Comparison of ENCODE assay signal across 10 cellular contexts in the genomic region with DNA sequence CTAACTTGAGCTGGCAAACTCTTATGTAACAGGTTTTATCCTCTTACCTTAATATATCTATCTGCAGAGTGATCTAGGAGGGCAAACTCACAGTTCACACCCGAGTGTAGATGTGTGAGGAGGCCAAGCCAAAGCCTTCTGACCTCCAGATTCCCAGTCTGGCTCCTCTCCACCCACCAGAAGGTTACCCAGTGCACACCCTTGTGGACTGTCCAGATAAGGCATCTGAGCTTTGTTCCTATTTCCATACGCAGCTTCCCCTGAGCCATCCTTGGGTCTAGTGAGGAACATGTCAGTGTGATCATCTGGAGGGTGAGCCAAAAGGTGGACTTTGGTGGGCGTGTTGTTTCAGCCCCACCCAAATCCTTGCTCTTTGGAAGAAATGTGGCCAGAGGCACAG.
A peak's percentile ranks its signal among the peaks of the same experiment; 100 is the strongest.
DNase-seq lines count a peak whose midpoint lies in the region; ATAC-seq, FAIRE-seq and TF ChIP-seq lines count a peak whose summit lies in the region.
"Had no signal": no experiment of that assay in that cellular context is flagged by ENCODE, and none has a peak within 500 bp of the region (broad histone marks: within the 10 kb centered on the region; RNA-seq: fewer than 3 reads in every experiment).

No MANE protein-coding gene starts in this region.

- no peak overlapping the region for H3K27ac Mint-ChIP-seq in T-helper 2 cell treated with Interferon-gamma antibody and Interleukin-4, amounts not matched to agents 5 μg/mL and 100 μg/mL, for 36 hours
- H3K27ac Mint-ChIP-seq: CD4-positive, CD25-positive, alpha-beta regulatory T cell had no signal

- no peaks in the 10 kb centered on the region for H3K9me3 ChIP-seq in tibial nerve

- H3K4me3 ChIP-seq in tibial nerve, result peak overlapping the region in 1 of 4 donors; percentile 14

- TF ChIP-seq POLR2A in tibial nerve (IDR thresholded peaks at IDR 0.05) (no peak), GM12891 (IDR thresholded peaks at IDR 0.05; ENCODE audit: low read depth, low read length) (no peak)

- no peak for ATAC-seq in GM19455 (IDR thresholded peaks at IDR 0.05; ENCODE audit: unreplicated experiment)

- H3K27ac ChIP-seq in tibial nerve, result peak overlapping the region in 1 of 4 donors; percentile 39

- 56 to 67% methylated on average over 3 of the region's 3 CpGs for WGBS in tibial nerve, 2 donors

- no peak overlapping the region for H3K4me3 Mint-ChIP-seq in T-helper 2 cell treated with Interferon-gamma antibody and Interleukin-4, amounts not matched to agents 5 μg/mL and 100 μg/mL, for 36 hours
- H3K4me3 Mint-ChIP-seq: CD4-positive, CD25-positive, alpha-beta regulatory T cell had no signal

- no peaks in the 10 kb centered on the region for H3K36me3 ChIP-seq in tibial nerve

- no peak for FAIRE-seq in GM12891 (lab: Jason Lieb, UNC)

- peak; percentile 45 for DNase-seq in NCI-H748 (lab: John Stamatoyannopoulos, UW; ENCODE audit: unreplicated experiment)
- DNase-seq in NCI-H748 treated with DMSO at 0.1 percent for 48 hours (lab: John Stamatoyannopoulos, UW), result no peak
- DNase-seq in SHP77 (lab: John Stamatoyannopoulos, UW), result peak; percentile 44 to 47
- peak; percentile 2 for DNase-seq in glomerular visceral epithelial cell (ENCODE audit: extremely low spot score)
- peak; percentile 20 to 38 for DNase-seq in tibial nerve (ENCODE audit: low spot score in 2 of 2)
- DNase-seq in T-helper 2 cell treated with Interferon-gamma antibody and Interleukin-4, amounts not matched to agents 5 μg/mL and 100 μg/mL, for 36 hours (ENCODE audit: low spot score), result no peak
- no peak for DNase-seq in GM12891 (ENCODE audit: insufficient read length, low spot score)
- DNase-seq: activated naive CD4-positive, alpha-beta T cell; CD4-positive, CD25-positive, alpha-beta regulatory T cell had no signal

- no peaks in the 10 kb centered on the region for H3K27me3 Mint-ChIP-seq in T-helper 2 cell treated with Interferon-gamma antibody and Interleukin-4, amounts not matched to agents 5 μg/mL and 100 μg/mL, for 36 hours (ENCODE audit: low read depth)
- H3K27me3 Mint-ChIP-seq: CD4-positive, CD25-positive, alpha-beta regulatory T cell had no signal

- no peaks in the 10 kb centered on the region for H3K36me3 Mint-ChIP-seq in T-helper 2 cell treated with Interferon-gamma antibody and Interleukin-4, amounts not matched to agents 5 μg/mL and 100 μg/mL, for 36 hours (ENCODE audit: low read depth)
- H3K36me3 Mint-ChIP-seq: CD4-positive, CD25-positive, alpha-beta regulatory T cell had no signal

- peak in 1 of 2 donors; percentile 21 for TF ChIP-seq EP300 in tibial nerve (IDR thresholded peaks at IDR 0.05)

- no peaks in the 10 kb centered on the region for H3K27me3 ChIP-seq in tibial nerve

- TF ChIP-seq CTCF in tibial nerve (IDR thresholded peaks at IDR 0.05), result peak in 4 of 5 experiments; percentile 15 to 60 (median 36)

- no peaks in the 10 kb centered on the region for H3K4me1 Mint-ChIP-seq in T-helper 2 cell treated with Interferon-gamma antibody and Interleukin-4, amounts not matched to agents 5 μg/mL and 100 μg/mL, for 36 hours (ENCODE audit: low read depth)
- H3K4me1 Mint-ChIP-seq: CD4-positive, CD25-positive, alpha-beta regulatory T cell had no signal

- peaks cover 0 to 34% (median 0%) of the 10 kb centered on the region in 4 donors for H3K4me1 ChIP-seq in tibial nerve

- H3K9me3 Mint-ChIP-seq in T-helper 2 cell treated with Interferon-gamma antibody and Interleukin-4, amounts not matched to agents 5 μg/mL and 100 μg/mL, for 36 hours, result peaks cover 8% of the 10 kb centered on the region

TF ChIP-seq in GM12891, 5 proteins besides CTCF, POLR2A, EP300 and RAD21:
- TF ChIP-seq POLR2AphosphoS5 (IDR thresholded peaks at IDR 0.05; ENCODE audit: low read depth, low read length) (no peak), POU2F2 (IDR thresholded peaks at IDR 0.05; ENCODE audit: low read depth, low read length) (no peak)
TF ChIP-seq in GM12891: peak in this region for 0.

Comparison
In these comparisons a context has a peak if more than half of its experiments do, and no peak if none do; other contexts are left out.
1. DNase-seq: peak in NCI-H748 (single experiment), SHP77 (2 of 2), glomerular visceral epithelial cell (single experiment) and tibial nerve (2 of 2); none in NCI-H748 treated with DMSO at 0.1 percent for 48 hours (single experiment), T-helper 2 cell treated with Interferon-gamma antibody and Interleukin-4, amounts not matched to agents 5 μg/mL and 100 μg/mL, for 36 hours (single experiment) and GM12891 (single experiment).